In genomic region chr6:47534063-47534462, GRCh38 we compare ENCODE assay signal across 35 cellular contexts.
"Had no signal": no experiment of that assay in that cellular context is flagged by ENCODE, and none has a peak within 500 bp of the region (broad histone marks: within the 10 kb centered on the region; RNA-seq: fewer than 3 reads in every experiment).

No MANE protein-coding gene starts in this region.

- H3K4me3 Mint-ChIP-seq: activated B cell treated with CpG ODN at 0.5 μM for 24 hours; activated CD8-positive, alpha-beta T cell treated with anti-CD3 and anti-CD28 coated beads for 36 hours; activated naive CD4-positive, alpha-beta T cell treated with anti-CD3 and anti-CD28 coated beads, Interleukin-2, amount 50 U/mL, for 24 hours; activated naive CD8-positive, alpha-beta T cell treated with anti-CD3 and anti-CD28 coated beads, Interleukin-2, amount 10 ng/mL, durations not matched to agents 7 days and 5 days; central memory CD8-positive, alpha-beta T cell; T-helper 1 cell treated with Interleukin-12 subunit alpha and Interleukin-12 subunit beta and Interleukin-4 antibody, amounts not matched to agents 30 μg/mL and 1 μg/mL, for 36 hours; T-helper 2 cell treated with Interferon-gamma antibody and Interleukin-4, amounts not matched to agents 5 μg/mL and 100 μg/mL, for 36 hours had no signal

- H3K36me3 ChIP-seq: ascending aorta, cardiac muscle cell, MG63 had no signal

- H3K9me3 Mint-ChIP-seq: activated B cell treated with CpG ODN at 0.5 μM for 24 hours; activated CD8-positive, alpha-beta T cell treated with anti-CD3 and anti-CD28 coated beads for 36 hours; activated naive CD4-positive, alpha-beta T cell treated with anti-CD3 and anti-CD28 coated beads, Interleukin-2, amount 50 U/mL, for 24 hours; activated T-helper 2 cell treated with anti-CD3 and anti-CD28 coated beads, Interferon-gamma antibody, Interleukin-2, Interleukin-4, amounts not matched to agents 10 μg/mL and 5 μg/mL and 100 μg/mL, durations not matched to agents 14 hours and 24 hours and 36 hours; central memory CD8-positive, alpha-beta T cell; T-helper 1 cell treated with Interleukin-12 subunit alpha and Interleukin-12 subunit beta and Interleukin-4 antibody, amounts not matched to agents 30 μg/mL and 1 μg/mL, for 36 hours; T-helper 2 cell treated with Interferon-gamma antibody and Interleukin-4, amounts not matched to agents 5 μg/mL and 100 μg/mL, for 36 hours had no signal

- H3K4me1 ChIP-seq: ascending aorta, SJSA1 had no signal

- H3K4me2 ChIP-seq: SK-N-SH had no signal

- DNase-seq: activated B cell treated with CpG ODN at 0.5 μM for 24 hours; activated CD4-positive, alpha-beta T cell treated with anti-CD3 and anti-CD28 coated beads for 48 hours; activated CD4-positive, alpha-beta T cell treated with anti-CD3 and anti-CD28 coated beads, Interleukin-2, amount 50 U/mL, for 4 hours; activated CD4-positive, CD25-positive, alpha-beta regulatory T cell treated with anti-CD3 and anti-CD28 coated beads, Interleukin-2, amount 50 U/mL, for 72 hours; activated CD8-positive, alpha-beta T cell treated with anti-CD3 and anti-CD28 coated beads for 36 hours; activated gamma-delta T cell; activated naive CD4-positive, alpha-beta T cell treated with Interleukin-2 at 50 U/mL for 16 hours; activated naive CD8-positive, alpha-beta T cell treated with anti-CD3 and anti-CD28 coated beads, Interleukin-2, amount 10 ng/mL, durations not matched to agents 7 days and 5 days; activated T-cell treated with anti-CD3 and anti-CD28 coated beads, Interleukin-2, amount 50 U/mL, for 1 hour; amygdala; Karpas-422; KBM-7; MG63; NCI-H1048; NCI-H1436 treated with DMSO at 0.1 percent for 48 hours; NCI-H1694 treated with DMSO at 0.1 percent for 48 hours; NCI-H2029 treated with DMSO at 0.1 percent for 48 hours; NCI-H2107; NCI-H2171; NCI-H510A; NCI-H526; NCI-H748 treated with DMSO at 0.1 percent for 48 hours; RPMI8226; SHP77 treated with DMSO at 0.1 percent for 48 hours; SK-N-SH had no signal

- ATAC-seq: activated CD8-positive, alpha-beta T cell treated with anti-CD3 and anti-CD28 coated beads for 36 hours; Panc1 had no signal

- H3K27me3 Mint-ChIP-seq: activated B cell treated with CpG ODN at 0.5 μM for 24 hours; activated CD8-positive, alpha-beta T cell treated with anti-CD3 and anti-CD28 coated beads for 36 hours; activated naive CD4-positive, alpha-beta T cell treated with anti-CD3 and anti-CD28 coated beads, Interleukin-2, amount 50 U/mL, for 24 hours; activated naive CD8-positive, alpha-beta T cell treated with anti-CD3 and anti-CD28 coated beads, Interleukin-2, amount 10 ng/mL, durations not matched to agents 7 days and 5 days; central memory CD8-positive, alpha-beta T cell had no signal

- H3K27me3 ChIP-seq: ascending aorta, cardiac muscle cell, MG63, SJSA1 had no signal

- H3K9me2 ChIP-seq: SK-N-SH had no signal

- H3K9me3 ChIP-seq: ascending aorta, MG63, SJSA1, SK-N-SH had no signal

- H3K27ac ChIP-seq: ascending aorta, cardiac muscle cell, SJSA1 had no signal

- H3K27ac Mint-ChIP-seq: activated B cell treated with CpG ODN at 0.5 μM for 24 hours; activated CD8-positive, alpha-beta T cell treated with anti-CD3 and anti-CD28 coated beads for 36 hours; activated naive CD4-positive, alpha-beta T cell treated with anti-CD3 and anti-CD28 coated beads, Interleukin-2, amount 50 U/mL, for 24 hours; activated naive CD8-positive, alpha-beta T cell treated with anti-CD3 and anti-CD28 coated beads, Interleukin-2, amount 10 ng/mL, durations not matched to agents 7 days and 5 days; activated T-helper 2 cell treated with anti-CD3 and anti-CD28 coated beads, Interferon-gamma antibody, Interleukin-2, Interleukin-4, amounts not matched to agents 10 μg/mL and 5 μg/mL and 100 μg/mL, durations not matched to agents 14 hours and 24 hours and 36 hours; T-helper 1 cell treated with Interleukin-12 subunit alpha and Interleukin-12 subunit beta and Interleukin-4 antibody, amounts not matched to agents 30 μg/mL and 1 μg/mL, for 36 hours; T-helper 2 cell treated with Interferon-gamma antibody and Interleukin-4, amounts not matched to agents 5 μg/mL and 100 μg/mL, for 36 hours had no signal

- H3K4me1 Mint-ChIP-seq: activated B cell treated with CpG ODN at 0.5 μM for 24 hours had no signal

- FAIRE-seq: TTC549 had no signal

- H3K4me3 ChIP-seq: ascending aorta, cardiac muscle cell, MG63, SJSA1 had no signal
